1 cellular context compared by ENCODE assay signal in the genomic region with DNA sequence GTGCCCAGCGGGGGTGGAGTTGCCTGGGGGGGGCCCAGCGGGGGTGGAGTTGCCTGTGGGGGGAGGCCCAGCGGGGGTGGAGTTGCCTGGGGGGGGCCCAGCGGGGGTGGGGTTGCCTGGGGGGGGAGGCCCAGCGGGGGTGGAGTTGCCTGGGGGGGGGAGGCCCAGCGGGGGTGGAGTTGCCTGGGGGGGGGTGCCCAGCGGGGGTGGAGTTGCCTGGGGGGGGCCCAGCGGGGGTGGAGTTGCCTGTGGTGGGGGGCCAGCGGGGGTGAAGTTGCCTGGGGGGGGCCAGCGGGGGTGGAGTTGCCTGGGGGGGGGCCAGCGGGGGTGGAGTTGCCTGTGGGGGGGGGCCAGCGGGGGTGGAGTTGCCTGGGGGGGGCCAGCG.
TF ChIP-seq lines count a peak whose summit lies in the region.
"Not testable (repeated sequence)": the region's sequence is repeated elsewhere in the genome, so short reads cannot be mapped to it uniquely, and the experiment has no call there.

No MANE protein-coding gene starts in this region.

TF ChIP-seq in HepG2, 621 proteins besides CTCF, POLR2A, EP300 and RAD21:
- TF ChIP-seq ZNF430 (CRISPR knock-in tag; IDR thresholded peaks at IDR 0.05) (0 out of 2 replicates have a peak, but pooled peaks have one; percentile 8), ZMAT3 (CRISPR knock-in tag; conservative IDR thresholded peaks at IDR 0.05) (peak; percentile 6; the same call in 1 of the 2 replicates), NONO (CRISPR knock-in tag; conservative IDR thresholded peaks at IDR 0.05) (0 out of 2 replicates have a peak, but pooled peaks have one; percentile 1), SRSF1 (optimal IDR thresholded peaks at IDR 0.05; ENCODE audit: low read depth, low read length) (peak; percentile 100)
- TF ChIP-seq NONO (IDR thresholded peaks at IDR 0.05), result not testable (repeated sequence)
TF ChIP-seq in HepG2: peak in this region for 4; not testable (repeated sequence) for 617.
